Comparison of ENCODE assay signal across 1 cellular context in the genomic region with DNA sequence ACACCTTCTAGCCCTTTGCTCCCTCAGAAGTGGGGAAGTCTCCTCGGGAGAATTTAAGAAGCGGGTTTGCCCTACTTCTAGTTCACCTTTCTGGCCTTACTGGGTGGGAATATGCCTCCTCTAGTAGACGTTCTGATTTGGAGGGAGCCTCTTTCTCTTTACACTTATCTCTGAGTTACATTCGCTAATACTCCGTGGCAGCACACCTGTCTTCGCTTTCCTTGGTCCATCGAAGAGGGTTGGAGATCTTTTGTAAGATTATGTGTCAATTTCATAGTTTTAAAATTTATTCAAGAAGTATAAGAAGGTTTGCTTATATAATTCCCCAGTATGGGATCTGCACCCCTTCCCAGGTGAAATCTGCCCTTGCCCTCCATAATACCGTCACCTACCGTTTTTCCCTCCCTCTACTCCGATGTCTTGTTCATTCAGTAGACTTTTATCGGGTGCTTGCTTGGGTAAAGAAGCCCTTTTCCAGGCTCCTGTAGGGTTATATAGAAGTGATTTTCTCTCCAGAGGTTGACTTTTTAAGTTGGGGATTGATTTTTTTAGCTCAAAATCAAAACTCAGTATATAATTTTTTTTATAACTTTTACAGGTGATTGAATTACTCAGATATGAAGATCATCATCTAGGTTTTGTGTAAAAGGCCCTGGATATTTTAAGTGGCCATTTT.
TF ChIP-seq lines count a peak whose summit lies in the region.

No MANE protein-coding gene starts in this region.

TF ChIP-seq in endothelial cell of umbilical vein, 7 proteins besides CTCF, POLR2A, EP300 and RAD21:
- TF ChIP-seq POLR2AphosphoS5 (IDR thresholded peaks at IDR 0.05; ENCODE audit: insufficient read depth, low read depth, low read length) (no peak), MYC (IDR thresholded peaks at IDR 0.05; ENCODE audit: low read depth, low read length) (no peak), GATA2 (IDR thresholded peaks at IDR 0.05; ENCODE audit: insufficient read depth, insufficient read length, low read depth, low read length) (no peak), EZH2 (IDR thresholded peaks at IDR 0.05; ENCODE audit: borderline replicate concordance, low read depth, low read length, severe bottlenecking) (no peak), FOS (IDR thresholded peaks at IDR 0.05; ENCODE audit: borderline replicate concordance, insufficient read depth, low read length) (no peak), JUN (IDR thresholded peaks at IDR 0.05; ENCODE audit: borderline replicate concordance, insufficient read depth, insufficient read length, low read depth) (no peak)
- TF ChIP-seq, protein P1, sequence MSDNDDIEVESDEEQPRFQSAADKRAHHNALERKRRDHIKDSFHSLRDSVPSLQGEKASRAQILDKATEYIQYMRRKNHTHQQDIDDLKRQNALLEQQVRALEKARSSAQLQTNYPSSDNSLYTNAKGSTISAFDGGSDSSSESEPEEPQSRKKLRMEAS (IDR thresholded peaks at IDR 0.05; ENCODE audit: insufficient read depth, insufficient read length): no peak
